In genomic region chr6:4341078-4341797, GRCh38 we compare ENCODE assay signal across 37 cellular contexts.
"Had no signal": no experiment of that assay in that cellular context is flagged by ENCODE, and none has a peak within 500 bp of the region (broad histone marks: within the 10 kb centered on the region; RNA-seq: fewer than 3 reads in every experiment).

No MANE protein-coding gene starts in this region.

- H3K4me1 ChIP-seq: adrenal gland had no signal

- ATAC-seq: activated naive CD4-positive, alpha-beta T cell treated with anti-CD3 and anti-CD28 coated beads, Interleukin-2, amount 50 U/mL, for 72 hours; activated T-cell treated with anti-CD3 and anti-CD28 coated beads, Interleukin-2, amount 50 U/mL, for 4 hours; Right ventricle myocardium inferior; SK-N-SH treated with all-trans-retinoic acid at 6 μM for 48 hours had no signal

- DNase-seq: activated B cell treated with CpG ODN at 0.5 μM for 24 hours; activated CD4-positive, alpha-beta memory T cell treated with anti-CD3 and anti-CD28 coated beads for 36 hours; activated CD4-positive, alpha-beta T cell treated with anti-CD3 and anti-CD28 coated beads for 4 hours; activated CD4-positive, alpha-beta T cell treated with anti-CD3 and anti-CD28 coated beads, Interleukin-2, amount 50 U/mL, for 1 hour; activated CD4-positive, CD25-positive, alpha-beta regulatory T cell treated with anti-CD3 and anti-CD28 coated beads, Interleukin-2, amount 50 U/mL, for 72 hours; activated CD8-positive, alpha-beta memory T cell treated with anti-CD3 and anti-CD28 coated beads, Interleukin-2, amount 50 U/mL, for 4 hours; activated gamma-delta T cell treated with Interleukin-2 at 50 U/mL for 16 hours; activated naive CD4-positive, alpha-beta T cell treated with anti-CD3 and anti-CD28 coated beads for 36 hours; activated T-cell treated with anti-CD3 and anti-CD28 coated beads for 4 hours; activated T-cell treated with anti-CD3 and anti-CD28 coated beads, Interleukin-2, amount 50 U/mL, for 4 hours; adrenal gland; anterior cingulate cortex; caudate nucleus; cerebellar nuclear complex; Kasumi-1; MM.1S; MV-4-11; NCI-H1092; NCI-H1436 treated with DMSO at 0.1 percent for 48 hours; NCI-H1694 treated with DMSO at 0.1 percent for 48 hours; NCI-H2029; NCI-H345; NCI-H524 treated with DMSO at 0.1 percent for 48 hours; NK-92 treated with Interleukin-12 subunit alpha and Interleukin-12 subunit beta, amount 100 ng/mL, for 24 hours; PC-9; SIG-M5; SW 1271; T-helper 1 cell; T-helper 2 cell; T-helper 9 cell had no signal

- H3K36me3 Mint-ChIP-seq: activated CD4-positive, alpha-beta memory T cell treated with anti-CD3 and anti-CD28 coated beads for 36 hours; activated naive CD4-positive, alpha-beta T cell treated with anti-CD3 and anti-CD28 coated beads, Interleukin-2, amount 50 U/mL, for 72 hours; brain had no signal

- H3K36me3 ChIP-seq: adrenal gland had no signal

- H3K9me3 Mint-ChIP-seq: activated B cell treated with CpG ODN at 0.5 μM for 24 hours; activated CD4-positive, alpha-beta memory T cell treated with anti-CD3 and anti-CD28 coated beads for 36 hours; activated naive CD4-positive, alpha-beta T cell treated with anti-CD3 and anti-CD28 coated beads for 36 hours; activated naive CD4-positive, alpha-beta T cell treated with anti-CD3 and anti-CD28 coated beads, Interleukin-2, amount 50 U/mL, for 72 hours; activated T-cell treated with anti-CD3 and anti-CD28 coated beads, Interleukin-2, amount 50 U/mL, for 4 hours; activated T-helper 1 cell treated with anti-CD3 and anti-CD28 coated beads, Interleukin-12 subunit alpha, Interleukin-12 subunit beta, Interleukin-2, Interleukin-4 antibody, amounts not matched to agents 30 ng/mL and 10 ng/mL and 1 ng/mL, durations not matched to agents 14 hours and 24 hours and 36 hours had no signal

- H3K27ac Mint-ChIP-seq: activated B cell treated with CpG ODN at 0.5 μM for 24 hours; activated CD4-positive, alpha-beta memory T cell treated with anti-CD3 and anti-CD28 coated beads for 36 hours; activated naive CD4-positive, alpha-beta T cell treated with anti-CD3 and anti-CD28 coated beads for 36 hours; activated naive CD4-positive, alpha-beta T cell treated with anti-CD3 and anti-CD28 coated beads, Interleukin-2, amount 50 U/mL, for 72 hours; activated T-helper 1 cell treated with anti-CD3 and anti-CD28 coated beads, Interleukin-12 subunit alpha, Interleukin-12 subunit beta, Interleukin-2, Interleukin-4 antibody, amounts not matched to agents 30 ng/mL and 10 ng/mL and 1 ng/mL, durations not matched to agents 14 hours and 24 hours and 36 hours had no signal

- H3K9me3 ChIP-seq: adrenal gland had no signal

- H3K27ac ChIP-seq: adrenal gland, PC-9, RWPE1, VCaP had no signal

- H3K27me3 ChIP-seq: adrenal gland had no signal

- H3K27me3 Mint-ChIP-seq: activated B cell treated with CpG ODN at 0.5 μM for 24 hours had no signal

- H3K4me3 Mint-ChIP-seq: activated B cell treated with CpG ODN at 0.5 μM for 24 hours; activated CD4-positive, alpha-beta memory T cell treated with anti-CD3 and anti-CD28 coated beads for 36 hours; activated naive CD4-positive, alpha-beta T cell treated with anti-CD3 and anti-CD28 coated beads for 36 hours; activated T-cell treated with anti-CD3 and anti-CD28 coated beads, Interleukin-2, amount 50 U/mL, for 4 hours; activated T-helper 1 cell treated with anti-CD3 and anti-CD28 coated beads, Interleukin-12 subunit alpha, Interleukin-12 subunit beta, Interleukin-2, Interleukin-4 antibody, amounts not matched to agents 30 ng/mL and 10 ng/mL and 1 ng/mL, durations not matched to agents 14 hours and 24 hours and 36 hours; brain had no signal

- H3K4me3 ChIP-seq: adrenal gland, PC-9 had no signal
